9 cellular contexts compared by ENCODE assay signal in genomic region chr7:30201161-30201666, GRCh38.
A peak's percentile ranks its signal among the peaks of the same experiment; 100 is the strongest.
DNase-seq lines count a peak whose midpoint lies in the region; ATAC-seq and TF ChIP-seq lines count a peak whose summit lies in the region.
"Had no signal": no experiment of that assay in that cellular context is flagged by ENCODE, and none has a peak within 500 bp of the region (broad histone marks: within the 10 kb centered on the region; RNA-seq: fewer than 3 reads in every experiment).

No MANE protein-coding gene starts in this region.

- no peaks in the 10 kb centered on the region for H3K27me3 ChIP-seq in breast epithelium
- H3K27me3 ChIP-seq in MM.1S (replicated peaks; ENCODE audit: insufficient read depth, low read length) = no peaks in the 10 kb centered on the region

- no TSS peak for BruUV-seq in MCF 10A (replicated peaks; lab: Mats Ljungman, UMichigan)

- TF ChIP-seq CTCF in breast epithelium (IDR thresholded peaks at IDR 0.05) = no peak
- no peak for TF ChIP-seq CTCF in MCF 10A (IDR thresholded peaks at IDR 0.05; ENCODE audit: unreplicated experiment)
- TF ChIP-seq CTCF in MM.1S (IDR thresholded peaks at IDR 0.05; ENCODE audit: low read length) = no peak

- no peak overlapping the region for H3K4me3 Mint-ChIP-seq in MCF 10A (ENCODE audit: unreplicated experiment)
- H3K4me3 Mint-ChIP-seq in naive thymus-derived CD8-positive, alpha-beta T cell = no peak overlapping the region

- peaks cover 5% of the 10 kb centered on the region for H3K4me1 Mint-ChIP-seq in MCF 10A (ENCODE audit: insufficient read depth, unreplicated experiment)
- H3K4me1 Mint-ChIP-seq in naive thymus-derived CD8-positive, alpha-beta T cell = peaks cover 0 to 8% (median 0%) of the 10 kb centered on the region in 4 donors

- no peak overlapping the region for H3K9ac ChIP-seq in MM.1S (ENCODE audit: low read length)

- no peak overlapping the region for H2AFZ ChIP-seq in MM.1S (ENCODE audit: low read length)

- TF ChIP-seq POLR2A in breast epithelium (IDR thresholded peaks at IDR 0.05) = no peak

- H3K4me3 ChIP-seq in breast epithelium (no peak overlapping the region), MM.1S (ENCODE audit: low read length) (no peak overlapping the region)

- ATAC-seq in HG02763 (IDR thresholded peaks at IDR 0.05; ENCODE audit: unreplicated experiment) (peak; percentile 75), HG02970 (IDR thresholded peaks at IDR 0.05; ENCODE audit: low FRiP score, unreplicated experiment) (no peak), left colon (no peak)
- ATAC-seq in naive thymus-derived CD8-positive, alpha-beta T cell = no peak

- no peaks in the 10 kb centered on the region for H3K27me3 Mint-ChIP-seq in MCF 10A (ENCODE audit: insufficient read depth, unreplicated experiment)
- H3K27me3 Mint-ChIP-seq in naive thymus-derived CD8-positive, alpha-beta T cell = no peaks in the 10 kb centered on the region
- H3K27me3 Mint-ChIP-seq: progenitor cell of endocrine pancreas had no signal

- no peaks in the 10 kb centered on the region for H3K9me2 ChIP-seq in MM.1S (replicated peaks; ENCODE audit: insufficient read depth, low read length)

- no peaks in the 10 kb centered on the region for H3K36me3 Mint-ChIP-seq in MCF 10A (ENCODE audit: insufficient read depth, unreplicated experiment)
- H3K36me3 Mint-ChIP-seq in naive thymus-derived CD8-positive, alpha-beta T cell = peaks cover 0 to 10% (median 10%) of the 10 kb centered on the region in 3 donors

- H3F3A ChIP-seq in MM.1S (ENCODE audit: insufficient read depth, low read length) = no peaks in the 10 kb centered on the region

- H3K9me3 ChIP-seq in breast epithelium (no peaks in the 10 kb centered on the region), MM.1S (replicated peaks; ENCODE audit: insufficient read depth, low read length) (no peaks in the 10 kb centered on the region)

- POLR2A ChIA-PET in MCF 10A (lab: Yijun Ruan, JAX) = interaction anchor here (0.6 kb wide), 1 partner anchor 25 kb away, joined by 4 read pairs; no protein-coding TSS in a partner anchor
- POLR2A ChIA-PET in naive thymus-derived CD8-positive, alpha-beta T cell (lab: Charles Lee) = no interaction called here

- peak overlapping the region; percentile 22; the same call in 1 of the 2 replicates for H3K4me2 ChIP-seq in MM.1S (ENCODE audit: low read depth, low read length)

- H4K20me1 ChIP-seq in MM.1S (ENCODE audit: insufficient read depth, low read length) = no peaks in the 10 kb centered on the region

- peak in 1 of 2 donors; percentile 48 for DNase-seq in breast epithelium (ENCODE audit: low spot score in 2 of 2)
- no peak for DNase-seq in MCF 10A (ENCODE audit: unreplicated experiment)
- DNase-seq in MM.1S = no peak
- peak; percentile 49 for DNase-seq in superior temporal gyrus (ENCODE audit: extremely low spot score)
- DNase-seq in naive thymus-derived CD8-positive, alpha-beta T cell = no peak
- no peak for DNase-seq in left colon

- CTCF ChIA-PET in MCF 10A (lab: Yijun Ruan, JAX) = interaction anchor here (1.0 kb wide), 1 partner anchor 19 kb away, joined by 4 read pairs; no protein-coding TSS in a partner anchor

- intact Hi-C loops in breast epithelium (cut with DNase I; ENCODE audit: low total_unique reads) (no loop called here), MCF 10A (cut with micrococcal nuclease) (no loop called here), left colon (cut with DNase I, micrococcal nuclease) (no loop called here)

- H3K36me3 ChIP-seq in breast epithelium = no peaks in the 10 kb centered on the region
- H3K36me3 ChIP-seq in MM.1S (replicated peaks; ENCODE audit: insufficient read depth, low read length) = no peaks in the 10 kb centered on the region

- H3K4me1 ChIP-seq in breast epithelium (peaks cover 0 to 3% of the 10 kb centered on the region in 2 donors), MM.1S (ENCODE audit: low read length) (peaks cover 3% of the 10 kb centered on the region)

- H3K27ac ChIP-seq in breast epithelium (peak overlapping the region; percentile 5 to 62), MM.1S (ENCODE audit: low read length) (peak overlapping the region; percentile 19; the same call in 1 of the 2 replicates)

- H3K27ac Mint-ChIP-seq in MCF 10A (ENCODE audit: low read depth, unreplicated experiment) = no peak overlapping the region
- H3K27ac Mint-ChIP-seq in naive thymus-derived CD8-positive, alpha-beta T cell = no peak overlapping the region
- H3K27ac Mint-ChIP-seq: progenitor cell of endocrine pancreas had no signal

- no peaks in the 10 kb centered on the region for H3K79me2 ChIP-seq in MM.1S (ENCODE audit: low read length)

- no peaks in the 10 kb centered on the region for H3K9me3 Mint-ChIP-seq in MCF 10A (ENCODE audit: unreplicated experiment)
- peaks cover 0 to 15% (median 10%) of the 10 kb centered on the region in 9 donors for H3K9me3 Mint-ChIP-seq in naive thymus-derived CD8-positive, alpha-beta T cell
